In the genomic region with DNA sequence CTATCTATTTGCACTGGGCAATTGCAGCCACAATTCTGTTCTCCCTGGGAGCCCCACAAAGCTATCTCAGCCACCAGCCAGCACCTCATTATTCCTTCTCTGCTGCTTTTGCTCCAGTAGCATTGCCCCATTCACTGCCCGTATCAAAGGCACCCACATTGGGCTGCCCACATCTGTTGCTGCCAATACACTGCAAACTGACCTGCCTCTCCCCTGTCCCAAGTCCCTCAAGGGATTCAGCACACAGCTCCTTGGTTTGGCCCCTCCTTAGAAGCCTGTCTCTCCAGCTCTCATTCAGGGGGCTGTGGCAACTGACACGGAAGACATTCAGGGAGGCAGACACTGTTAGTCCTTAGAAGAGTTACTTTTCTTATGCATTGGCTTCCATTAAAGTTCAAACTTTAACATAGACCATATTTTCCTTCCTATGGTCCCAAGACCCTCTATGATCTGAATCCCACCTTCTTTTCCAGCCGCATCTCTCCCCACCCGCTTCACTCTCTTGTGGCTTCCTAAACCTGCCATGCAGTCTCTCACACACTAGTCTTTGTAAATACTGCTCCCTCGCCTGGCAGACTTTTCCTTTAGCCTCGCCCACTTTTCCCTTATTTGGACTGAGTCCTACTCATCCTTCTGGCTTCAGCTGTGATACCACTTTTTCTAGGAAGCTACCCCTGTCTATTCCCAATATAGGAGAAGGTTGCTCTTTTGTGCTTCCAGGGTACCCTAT, we compare ENCODE assay signal across 9 cellular contexts. TPM values are rescaled to one million over a fixed set of nuclear protein-coding genes. Genes with fewer than 3 reads are reported as not detected.
DNase-seq lines count a peak whose midpoint lies in the region; ATAC-seq and TF ChIP-seq lines count a peak whose summit lies in the region.
"Had no signal": no experiment of that assay in that cellular context is flagged by ENCODE, and none has a peak within 500 bp of the region (broad histone marks: within the 10 kb centered on the region; RNA-seq: fewer than 3 reads in every experiment).

No MANE protein-coding gene starts in this region.

- no peak for TF ChIP-seq POLR2A in testis (IDR thresholded peaks at IDR 0.05)

- DNase-seq in NCI-H1417 (lab: John Stamatoyannopoulos, UW), result peak; percentile 19 to 87 (median 41)
- no peak for DNase-seq in NCI-H1417 treated with DMSO at 0.1 percent for 48 hours (lab: John Stamatoyannopoulos, UW)
- peak; percentile 76 for DNase-seq in NT2/D1 (ENCODE audit: low read depth, low spot score)
- peak; percentile 41 for DNase-seq in fibroblast of the aortic adventitia (ENCODE audit: low read depth)
- peak; percentile 84 for DNase-seq in testis
- no peak for DNase-seq in NCI-H1436 (lab: John Stamatoyannopoulos, UW)
- no peak for DNase-seq in activated gamma-delta T cell treated with Interleukin-2 at 50 U/mL for 16 hours
- DNase-seq: stimulated activated CD4-positive, alpha-beta T cell treated with anti-CD3 and anti-CD28 coated beads, Interleukin-4, amount 100 ng/mL, for 4 hours had no signal

- H3K4me3 ChIP-seq in NT2/D1 (ENCODE audit: insufficient read length, low read depth) (no peak overlapping the region), fibroblast of the aortic adventitia (ENCODE audit: low read depth, low read length) (no peak overlapping the region), testis (no peak overlapping the region)

- peak overlapping the region; percentile 7 for H3K9ac ChIP-seq in NT2/D1 (ENCODE audit: insufficient read length, low read depth)

- H3K27me3 ChIP-seq in NT2/D1 (ENCODE audit: insufficient read depth, insufficient read length), result no peaks in the 10 kb centered on the region
- no peaks in the 10 kb centered on the region for H3K27me3 ChIP-seq in testis

- H3K9me3 ChIP-seq in NT2/D1 (ENCODE audit: insufficient read depth, low read length) (no peaks in the 10 kb centered on the region), testis (no peaks in the 10 kb centered on the region)

- intact Hi-C loops in testis (cut with DNase I; ENCODE audit: low total_unique reads), result no loop called here

- peaks cover 2% of the 10 kb centered on the region for H3K4me1 ChIP-seq in NT2/D1 (ENCODE audit: insufficient read depth, insufficient read length)
- H3K4me1 ChIP-seq in testis, result peaks cover 49% of the 10 kb centered on the region

- TF ChIP-seq CTCF in fibroblast of the aortic adventitia (IDR thresholded peaks at IDR 0.05; ENCODE audit: insufficient read depth, low read length), result no peak
- no peak for TF ChIP-seq CTCF in testis (IDR thresholded peaks at IDR 0.05)

- ATAC-seq in GM21515 (IDR thresholded peaks at IDR 0.05; ENCODE audit: unreplicated experiment), result no peak

- H3K36me3 ChIP-seq in NT2/D1 (ENCODE audit: insufficient read depth, insufficient read length, low read length), result no peaks in the 10 kb centered on the region
- no peaks in the 10 kb centered on the region for H3K36me3 ChIP-seq in testis (ENCODE audit: low read depth, missing control alignments)

- peak overlapping the region; percentile 69 to 80 for H3K27ac ChIP-seq in testis

- 29 to 38% methylated on average over 6 of the region's 6 CpGs for WGBS in testis, 2 donors

RNA-seq across cellular contexts. Expression of a gene that starts 19.3 kb away (rescaled TPM):
- total RNA-seq in fibroblast of the aortic adventitia (ENCODE audit: low replicate concordance) (not detected in 2 replicates), testis (10 to 100 TPM; 11.7 to 12.9 TPM)
- polyA plus RNA-seq in testis (ENCODE audit: insufficient read depth, low read depth, low replicate concordance), result 10.5 TPM

RNA-seq across cellular contexts. Expression of a gene that starts 45.9 kb away (rescaled TPM):
- total RNA-seq in fibroblast of the aortic adventitia (ENCODE audit: low replicate concordance), result 0.36 TPM in 1 of 2 replicates, not detected in the other
- 10 to 100 TPM; 35.2 to 71.1 TPM for total RNA-seq in testis
- 83.2 TPM for polyA plus RNA-seq in testis (ENCODE audit: insufficient read depth, low read depth, low replicate concordance)

RNA-seq across cellular contexts. Expression of a gene that starts 54.4 kb away (rescaled TPM):
- total RNA-seq in fibroblast of the aortic adventitia (ENCODE audit: low replicate concordance) (0.74 and 2.9 TPM in 2 replicates), testis (10 to 100 TPM; 13.4 to 19.6 TPM)
- polyA plus RNA-seq in testis (ENCODE audit: insufficient read depth, low read depth, low replicate concordance), result 7.2 TPM

Comparison
In these comparisons a context has a peak if more than half of its experiments do, and no peak if none do; other contexts are left out.
1. DNase-seq: peak in NCI-H1417 (3 of 3), NT2/D1 (single experiment), fibroblast of the aortic adventitia (single experiment) and testis (single experiment); none in NCI-H1417 treated with DMSO at 0.1 percent for 48 hours (single experiment), NCI-H1436 (single experiment) and activated gamma-delta T cell treated with Interleukin-2 at 50 U/mL for 16 hours (single experiment).
2. RNA of a gene that starts 19.3 kb away (total RNA-seq): 11.7 to 12.9 TPM in testis; not detected in fibroblast of the aortic adventitia; every median in the first group is over 10 times any median in the second.
3. RNA of a gene that starts 45.9 kb away (total RNA-seq): 35.2 to 71.1 TPM in testis; 0.36 TPM in fibroblast of the aortic adventitia; every median in the first group is over 10 times any median in the second.